In genomic region chr1:70044832-70045231, GRCh38 we compare ENCODE assay signal across 19 cellular contexts.
DNase-seq lines count a peak whose midpoint lies in the region; ATAC-seq, FAIRE-seq and TF ChIP-seq lines count a peak whose summit lies in the region.
"Had no signal": no experiment of that assay in that cellular context is flagged by ENCODE, and none has a peak within 500 bp of the region (broad histone marks: within the 10 kb centered on the region; RNA-seq: fewer than 3 reads in every experiment).

No MANE protein-coding gene starts in this region.

- ATAC-seq in A549 (no peak), GM21360 (IDR thresholded peaks at IDR 0.05; ENCODE audit: unreplicated experiment) (no peak)
- no peak for ATAC-seq in activated CD4-positive, alpha-beta T cell treated with anti-CD3 and anti-CD28 coated beads for 36 hours
- no peak for ATAC-seq in naive thymus-derived CD4-positive, alpha-beta T cell
- ATAC-seq: activated CD8-positive, alpha-beta memory T cell treated with anti-CD3 and anti-CD28 coated beads, Interleukin-2, amount 10 ng/mL, durations not matched to agents 7 days and 5 days; gastroesophageal sphincter; left lobe of liver had no signal

- POLR2A ChIA-PET in A549 (lab: Yijun Ruan, JAX): no interaction called here
- POLR2A ChIA-PET in activated CD4-positive, alpha-beta T cell treated with anti-CD3 and anti-CD28 coated beads for 36 hours (lab: Charles Lee): no interaction called here
- POLR2A ChIA-PET in naive thymus-derived CD4-positive, alpha-beta T cell (lab: Charles Lee): no interaction called here

- no peak overlapping the region for H3K4me3 Mint-ChIP-seq in activated CD4-positive, alpha-beta T cell treated with anti-CD3 and anti-CD28 coated beads for 36 hours
- H3K4me3 Mint-ChIP-seq in naive thymus-derived CD4-positive, alpha-beta T cell: no peak overlapping the region
- H3K4me3 Mint-ChIP-seq: activated CD8-positive, alpha-beta memory T cell treated with anti-CD3 and anti-CD28 coated beads, Interleukin-2, amount 10 ng/mL, durations not matched to agents 7 days and 5 days; activated naive CD4-positive, alpha-beta T cell treated with anti-CD3 and anti-CD28 coated beads, Interleukin-2, amount 10 ng/mL, durations not matched to agents 7 days and 5 days; neural crest cell had no signal

- no peaks in the 10 kb centered on the region for H3K27me3 Mint-ChIP-seq in activated CD4-positive, alpha-beta T cell treated with anti-CD3 and anti-CD28 coated beads for 36 hours
- peaks cover 0 to 5% (median 0%) of the 10 kb centered on the region in 5 donors for H3K27me3 Mint-ChIP-seq in naive thymus-derived CD4-positive, alpha-beta T cell
- H3K27me3 Mint-ChIP-seq: activated CD8-positive, alpha-beta memory T cell treated with anti-CD3 and anti-CD28 coated beads, Interleukin-2, amount 10 ng/mL, durations not matched to agents 7 days and 5 days; activated naive CD4-positive, alpha-beta T cell treated with anti-CD3 and anti-CD28 coated beads, Interleukin-2, amount 10 ng/mL, durations not matched to agents 7 days and 5 days had no signal

- H3K4me2 ChIP-seq in A549: no peak overlapping the region

- no peak for FAIRE-seq in A549 (lab: Jason Lieb, UNC)
- FAIRE-seq in bronchial epithelial cell (lab: Jason Lieb, UNC): no peak
- FAIRE-seq: A204.1, GM12891 had no signal

- CTCF ChIA-PET in A549 (lab: Yijun Ruan, JAX): no interaction called here
- CTCF ChIA-PET in activated CD4-positive, alpha-beta T cell treated with anti-CD3 and anti-CD28 coated beads for 36 hours (lab: Charles Lee): no interaction called here
- CTCF ChIA-PET in naive thymus-derived CD4-positive, alpha-beta T cell (lab: Charles Lee): no interaction called here

- H3K4me1 Mint-ChIP-seq in activated CD4-positive, alpha-beta T cell treated with anti-CD3 and anti-CD28 coated beads for 36 hours: no peaks in the 10 kb centered on the region
- no peaks in the 10 kb centered on the region for H3K4me1 Mint-ChIP-seq in naive thymus-derived CD4-positive, alpha-beta T cell
- H3K4me1 Mint-ChIP-seq: activated CD8-positive, alpha-beta memory T cell treated with anti-CD3 and anti-CD28 coated beads, Interleukin-2, amount 10 ng/mL, durations not matched to agents 7 days and 5 days; activated naive CD4-positive, alpha-beta T cell treated with anti-CD3 and anti-CD28 coated beads, Interleukin-2, amount 10 ng/mL, durations not matched to agents 7 days and 5 days; neural crest cell had no signal

- H3K27ac ChIP-seq in A549: no peak overlapping the region
- no peak overlapping the region for H3K27ac ChIP-seq in naive thymus-derived CD4-positive, alpha-beta T cell (ENCODE audit: low read depth, low read length)
- H3K27ac ChIP-seq: gastroesophageal sphincter, tibial artery had no signal

- no peaks in the 10 kb centered on the region for H3K27me3 ChIP-seq in bronchial epithelial cell (ENCODE audit: control insufficient read depth, insufficient read depth, low read length)
- no peaks in the 10 kb centered on the region for H3K27me3 ChIP-seq in naive thymus-derived CD4-positive, alpha-beta T cell (ENCODE audit: control insufficient read depth in 2 of 2, insufficient read depth in 2 of 2, low read length in 2 of 2)
- H3K27me3 ChIP-seq: gastroesophageal sphincter, tibial artery had no signal

- H3K9me3 ChIP-seq in A549: no peaks in the 10 kb centered on the region
- H3K9me3 ChIP-seq in naive thymus-derived CD4-positive, alpha-beta T cell (ENCODE audit: control insufficient read depth in 2 of 3, low read length in 3 of 3): no peaks in the 10 kb centered on the region
- H3K9me3 ChIP-seq: gastroesophageal sphincter, tibial artery had no signal

- TF ChIP-seq POLR2A in A549 (IDR thresholded peaks at IDR 0.05; ENCODE audit: low read length): no peak

- no peaks in the 10 kb centered on the region for H3K4me1 ChIP-seq in A549
- no peaks in the 10 kb centered on the region for H3K4me1 ChIP-seq in naive thymus-derived CD4-positive, alpha-beta T cell (ENCODE audit: control insufficient read depth in 2 of 2, insufficient read depth in 2 of 2, low read length in 2 of 2)
- H3K4me1 ChIP-seq: gastroesophageal sphincter had no signal

- no peaks in the 10 kb centered on the region for H3K36me3 ChIP-seq in bronchial epithelial cell (ENCODE audit: control insufficient read depth, insufficient read depth, low read length)
- H3K36me3 ChIP-seq in naive thymus-derived CD4-positive, alpha-beta T cell (ENCODE audit: control insufficient read depth in 2 of 3, insufficient read depth in 3 of 3, low read length in 3 of 3): no peaks in the 10 kb centered on the region
- H3K36me3 ChIP-seq: gastroesophageal sphincter, tibial artery had no signal

- TF ChIP-seq CTCF in A549 (IDR thresholded peaks at IDR 0.05) (no peak), bronchial epithelial cell (IDR thresholded peaks at IDR 0.05; ENCODE audit: insufficient read depth, low read length, severe bottlenecking) (no peak)

- no peaks in the 10 kb centered on the region for H3K9me3 Mint-ChIP-seq in activated CD4-positive, alpha-beta T cell treated with anti-CD3 and anti-CD28 coated beads for 36 hours (ENCODE audit: low read depth)
- no peaks in the 10 kb centered on the region for H3K9me3 Mint-ChIP-seq in naive thymus-derived CD4-positive, alpha-beta T cell
- H3K9me3 Mint-ChIP-seq: activated naive CD4-positive, alpha-beta T cell treated with anti-CD3 and anti-CD28 coated beads, Interleukin-2, amount 10 ng/mL, durations not matched to agents 7 days and 5 days; neural crest cell had no signal

- H3K36me3 Mint-ChIP-seq in activated CD4-positive, alpha-beta T cell treated with anti-CD3 and anti-CD28 coated beads for 36 hours (ENCODE audit: low read depth): no peaks in the 10 kb centered on the region
- no peaks in the 10 kb centered on the region for H3K36me3 Mint-ChIP-seq in naive thymus-derived CD4-positive, alpha-beta T cell
- H3K36me3 Mint-ChIP-seq: activated CD8-positive, alpha-beta memory T cell treated with anti-CD3 and anti-CD28 coated beads, Interleukin-2, amount 10 ng/mL, durations not matched to agents 7 days and 5 days; activated naive CD4-positive, alpha-beta T cell treated with anti-CD3 and anti-CD28 coated beads, Interleukin-2, amount 10 ng/mL, durations not matched to agents 7 days and 5 days had no signal

- TF ChIP-seq RAD21 in A549 (conservative IDR thresholded peaks at IDR 0.05 in 1 of 2, IDR thresholded peaks at IDR 0.05 in 1 of 2): no peak

- no peak for TF ChIP-seq EP300 in A549 (IDR thresholded peaks at IDR 0.05)

- H3K27ac Mint-ChIP-seq in activated CD4-positive, alpha-beta T cell treated with anti-CD3 and anti-CD28 coated beads for 36 hours: no peak overlapping the region
- no peak overlapping the region for H3K27ac Mint-ChIP-seq in naive thymus-derived CD4-positive, alpha-beta T cell
- H3K27ac Mint-ChIP-seq: activated CD8-positive, alpha-beta memory T cell treated with anti-CD3 and anti-CD28 coated beads, Interleukin-2, amount 10 ng/mL, durations not matched to agents 7 days and 5 days; activated naive CD4-positive, alpha-beta T cell treated with anti-CD3 and anti-CD28 coated beads, Interleukin-2, amount 10 ng/mL, durations not matched to agents 7 days and 5 days had no signal

- WGBS in A549 (ENCODE audit: missing lambda C conversion rate): 46% methylated on average over 2 of the region's 2 CpGs

- DNase-seq in A549 (ENCODE audit: low read depth in 1 of 2, low spot score in 1 of 2) (no peak), HS-27A (ENCODE audit: low read depth) (peak; percentile 89), bronchial epithelial cell (ENCODE audit: low read depth) (peak; percentile 24), iris pigment epithelial cell (ENCODE audit: low read depth) (peak; percentile 79), middle frontal gyrus (ENCODE audit: extremely low spot score, low spot score) (no peak)
- no peak for DNase-seq in activated CD4-positive, alpha-beta T cell treated with anti-CD3 and anti-CD28 coated beads for 36 hours
- no peak for DNase-seq in naive thymus-derived CD4-positive, alpha-beta T cell
- DNase-seq: activated CD8-positive, alpha-beta memory T cell treated with anti-CD3 and anti-CD28 coated beads, Interleukin-2, amount 10 ng/mL, durations not matched to agents 7 days and 5 days; activated naive CD4-positive, alpha-beta T cell treated with anti-CD3 and anti-CD28 coated beads, Interleukin-2, amount 10 ng/mL, durations not matched to agents 7 days and 5 days; DMS53; NCI-H2081; SIG-M5; tibial artery had no signal

- H3K4me3 ChIP-seq in A549: no peak overlapping the region
- H3K4me3 ChIP-seq in bronchial epithelial cell (ENCODE audit: low read depth, low read length): no peak overlapping the region
- no peak overlapping the region for H3K4me3 ChIP-seq in naive thymus-derived CD4-positive, alpha-beta T cell (ENCODE audit: low read length)
- H3K4me3 ChIP-seq: gastroesophageal sphincter, tibial artery had no signal

- intact Hi-C loops in activated CD4-positive, alpha-beta T cell treated with anti-CD3 and anti-CD28 coated beads for 36 hours (cut with DNase I, micrococcal nuclease): no loop called here
- intact Hi-C loops in naive thymus-derived CD4-positive, alpha-beta T cell (cut with micrococcal nuclease): no loop called here

TF ChIP-seq in A549, 52 proteins besides CTCF, POLR2A, EP300 and RAD21:
- TF ChIP-seq FOSL2 (IDR thresholded peaks at IDR 0.05) (no peak), FOSL2 (CRISPR knock-in tag; IDR thresholded peaks at IDR 0.05) (peak; percentile 42; the same call in 1 of the 2 replicates), EHF (CRISPR knock-in tag; IDR thresholded peaks at IDR 0.05) (no peak), RARB (CRISPR knock-in tag; IDR thresholded peaks at IDR 0.05) (no peak), HOXB5 (CRISPR knock-in tag; IDR thresholded peaks at IDR 0.05) (no peak)
- TF ChIP-seq, protein P1, sequence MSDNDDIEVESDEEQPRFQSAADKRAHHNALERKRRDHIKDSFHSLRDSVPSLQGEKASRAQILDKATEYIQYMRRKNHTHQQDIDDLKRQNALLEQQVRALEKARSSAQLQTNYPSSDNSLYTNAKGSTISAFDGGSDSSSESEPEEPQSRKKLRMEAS (IDR thresholded peaks at IDR 0.05): no peak

Comparison
In these comparisons a context has a peak if more than half of its experiments do, and no peak if none do; other contexts are left out.
1. DNase-seq: peak in HS-27A (single experiment), bronchial epithelial cell (single experiment) and iris pigment epithelial cell (single experiment); none in A549 (0 of 2), activated CD4-positive, alpha-beta T cell treated with anti-CD3 and anti-CD28 coated beads for 36 hours (single experiment), naive thymus-derived CD4-positive, alpha-beta T cell (0 of 9) and middle frontal gyrus (single experiment).